ENCODE assay signal across 1 cellular context in genomic region chr2:84986018-84986417, GRCh38.
TF ChIP-seq lines count a peak whose summit lies in the region.

No MANE protein-coding gene starts in this region.

TF ChIP-seq in GM23338, 12 proteins besides CTCF, POLR2A, EP300 and RAD21 (continued from another document):
- TF ChIP-seq ZNF462 (CRISPR knock-in tag; IDR thresholded peaks at IDR 0.05): no peak
- TF ChIP-seq ETS1 (IDR thresholded peaks at IDR 0.05): no peak
TF ChIP-seq in GM23338: peak in this region for 0.
